In the genomic region with DNA sequence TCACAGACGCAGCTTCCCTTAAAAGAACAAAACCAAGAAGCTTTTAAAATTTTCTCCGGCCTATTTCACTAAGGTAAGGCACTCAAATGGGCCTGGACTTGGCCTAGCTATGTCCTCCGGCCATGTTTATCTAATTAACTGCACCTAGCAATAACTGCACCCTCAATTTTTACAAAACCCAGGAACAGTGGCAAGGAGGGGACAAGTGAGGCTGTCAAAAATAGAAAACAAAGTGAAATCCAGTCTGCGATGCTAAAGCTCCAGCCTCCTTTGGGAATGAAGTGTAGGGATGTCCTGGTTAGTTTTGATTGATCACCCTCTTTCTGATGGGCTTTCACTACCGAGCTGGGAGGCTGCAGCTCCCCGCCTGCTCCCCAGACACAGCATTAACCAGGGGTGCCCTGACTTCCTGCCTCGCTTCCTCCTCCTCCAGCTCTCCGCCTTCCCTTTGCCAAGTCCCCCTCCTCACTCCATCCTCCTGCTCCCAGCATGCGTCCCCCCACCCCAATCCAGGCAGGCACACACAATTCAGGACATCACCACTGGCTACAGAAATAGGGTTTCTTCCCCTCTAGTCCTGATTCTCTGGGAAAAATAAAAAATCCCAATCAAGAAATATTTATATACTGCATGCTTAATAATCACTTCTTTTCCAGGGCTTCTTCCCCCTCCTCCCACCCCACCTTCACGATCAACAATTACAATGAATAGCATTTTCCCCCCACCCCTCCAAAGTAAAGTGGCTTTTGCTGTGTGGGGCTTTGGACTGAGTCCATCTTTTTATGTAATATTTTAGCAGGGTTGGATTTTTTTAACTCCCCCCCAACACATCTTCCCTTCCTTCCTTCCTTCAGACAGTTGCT, we compare ENCODE assay signal across 1 cellular context.
TF ChIP-seq lines count a peak whose summit lies in the region.

No MANE protein-coding gene starts in this region.

TF ChIP-seq in H1, 55 proteins besides CTCF, POLR2A, EP300 and RAD21:
- TF ChIP-seq RNF2 (IDR thresholded peaks at IDR 0.05; ENCODE audit: borderline replicate concordance, low read depth, low read length, missing control alignments, poor library complexity, severe bottlenecking), result peak; percentile 74
- TF ChIP-seq, protein P1, sequence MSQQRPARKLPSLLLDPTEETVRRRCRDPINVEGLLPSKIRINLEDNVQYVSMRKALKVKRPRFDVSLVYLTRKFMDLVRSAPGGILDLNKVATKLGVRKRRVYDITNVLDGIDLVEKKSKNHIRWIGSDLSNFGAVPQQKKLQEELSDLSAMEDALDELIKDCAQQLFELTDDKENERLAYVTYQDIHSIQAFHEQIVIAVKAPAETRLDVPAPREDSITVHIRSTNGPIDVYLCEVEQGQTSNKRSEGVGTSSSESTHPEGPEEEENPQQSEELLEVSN (IDR thresholded peaks at IDR 0.05), result no peak
- no peak for TF ChIP-seq KDM1A (IDR thresholded peaks at IDR 0.05; ENCODE audit: borderline replicate concordance, low read length)
- no peak for TF ChIP-seq POU5F1 (IDR thresholded peaks at IDR 0.05; ENCODE audit: low read depth, low read length)
- TF ChIP-seq SUZ12 (IDR thresholded peaks at IDR 0.05; ENCODE audit: low read length), result peak; percentile 28; the same call in 1 of the 2 replicates
- TF ChIP-seq, protein P2, sequence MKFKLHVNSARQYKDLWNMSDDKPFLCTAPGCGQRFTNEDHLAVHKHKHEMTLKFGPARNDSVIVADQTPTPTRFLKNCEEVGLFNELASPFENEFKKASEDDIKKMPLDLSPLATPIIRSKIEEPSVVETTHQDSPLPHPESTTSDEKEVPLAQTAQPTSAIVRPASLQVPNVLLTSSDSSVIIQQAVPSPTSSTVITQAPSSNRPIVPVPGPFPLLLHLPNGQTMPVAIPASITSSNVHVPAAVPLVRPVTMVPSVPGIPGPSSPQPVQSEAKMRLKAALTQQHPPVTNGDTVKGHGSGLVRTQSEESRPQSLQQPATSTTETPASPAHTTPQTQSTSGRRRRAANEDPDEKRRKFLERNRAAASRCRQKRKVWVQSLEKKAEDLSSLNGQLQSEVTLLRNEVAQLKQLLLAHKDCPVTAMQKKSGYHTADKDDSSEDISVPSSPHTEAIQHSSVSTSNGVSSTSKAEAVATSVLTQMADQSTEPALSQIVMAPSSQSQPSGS (IDR thresholded peaks at IDR 0.05; ENCODE audit: low read length), result no peak
- TF ChIP-seq RBBP5 (IDR thresholded peaks at IDR 0.05; ENCODE audit: borderline replicate concordance, low read depth, low read length), result no peak
- peak; percentile 44; the same call in 1 of the 2 replicates for TF ChIP-seq TCF12 (IDR thresholded peaks at IDR 0.05; ENCODE audit: low read depth, low read length)
- no peak for TF ChIP-seq NRF1 (IDR thresholded peaks at IDR 0.05; ENCODE audit: low read depth, low read length)
- TF ChIP-seq, protein P3, sequence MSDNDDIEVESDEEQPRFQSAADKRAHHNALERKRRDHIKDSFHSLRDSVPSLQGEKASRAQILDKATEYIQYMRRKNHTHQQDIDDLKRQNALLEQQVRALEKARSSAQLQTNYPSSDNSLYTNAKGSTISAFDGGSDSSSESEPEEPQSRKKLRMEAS (IDR thresholded peaks at IDR 0.05), result peak; percentile 64; the same call in 1 of the 2 replicates
- no peak for TF ChIP-seq FOSL1 (IDR thresholded peaks at IDR 0.05; ENCODE audit: insufficient read depth, low read depth, low read length)
- no peak for TF ChIP-seq BACH1 (IDR thresholded peaks at IDR 0.05; ENCODE audit: low read length)
- TF ChIP-seq, protein P4, sequence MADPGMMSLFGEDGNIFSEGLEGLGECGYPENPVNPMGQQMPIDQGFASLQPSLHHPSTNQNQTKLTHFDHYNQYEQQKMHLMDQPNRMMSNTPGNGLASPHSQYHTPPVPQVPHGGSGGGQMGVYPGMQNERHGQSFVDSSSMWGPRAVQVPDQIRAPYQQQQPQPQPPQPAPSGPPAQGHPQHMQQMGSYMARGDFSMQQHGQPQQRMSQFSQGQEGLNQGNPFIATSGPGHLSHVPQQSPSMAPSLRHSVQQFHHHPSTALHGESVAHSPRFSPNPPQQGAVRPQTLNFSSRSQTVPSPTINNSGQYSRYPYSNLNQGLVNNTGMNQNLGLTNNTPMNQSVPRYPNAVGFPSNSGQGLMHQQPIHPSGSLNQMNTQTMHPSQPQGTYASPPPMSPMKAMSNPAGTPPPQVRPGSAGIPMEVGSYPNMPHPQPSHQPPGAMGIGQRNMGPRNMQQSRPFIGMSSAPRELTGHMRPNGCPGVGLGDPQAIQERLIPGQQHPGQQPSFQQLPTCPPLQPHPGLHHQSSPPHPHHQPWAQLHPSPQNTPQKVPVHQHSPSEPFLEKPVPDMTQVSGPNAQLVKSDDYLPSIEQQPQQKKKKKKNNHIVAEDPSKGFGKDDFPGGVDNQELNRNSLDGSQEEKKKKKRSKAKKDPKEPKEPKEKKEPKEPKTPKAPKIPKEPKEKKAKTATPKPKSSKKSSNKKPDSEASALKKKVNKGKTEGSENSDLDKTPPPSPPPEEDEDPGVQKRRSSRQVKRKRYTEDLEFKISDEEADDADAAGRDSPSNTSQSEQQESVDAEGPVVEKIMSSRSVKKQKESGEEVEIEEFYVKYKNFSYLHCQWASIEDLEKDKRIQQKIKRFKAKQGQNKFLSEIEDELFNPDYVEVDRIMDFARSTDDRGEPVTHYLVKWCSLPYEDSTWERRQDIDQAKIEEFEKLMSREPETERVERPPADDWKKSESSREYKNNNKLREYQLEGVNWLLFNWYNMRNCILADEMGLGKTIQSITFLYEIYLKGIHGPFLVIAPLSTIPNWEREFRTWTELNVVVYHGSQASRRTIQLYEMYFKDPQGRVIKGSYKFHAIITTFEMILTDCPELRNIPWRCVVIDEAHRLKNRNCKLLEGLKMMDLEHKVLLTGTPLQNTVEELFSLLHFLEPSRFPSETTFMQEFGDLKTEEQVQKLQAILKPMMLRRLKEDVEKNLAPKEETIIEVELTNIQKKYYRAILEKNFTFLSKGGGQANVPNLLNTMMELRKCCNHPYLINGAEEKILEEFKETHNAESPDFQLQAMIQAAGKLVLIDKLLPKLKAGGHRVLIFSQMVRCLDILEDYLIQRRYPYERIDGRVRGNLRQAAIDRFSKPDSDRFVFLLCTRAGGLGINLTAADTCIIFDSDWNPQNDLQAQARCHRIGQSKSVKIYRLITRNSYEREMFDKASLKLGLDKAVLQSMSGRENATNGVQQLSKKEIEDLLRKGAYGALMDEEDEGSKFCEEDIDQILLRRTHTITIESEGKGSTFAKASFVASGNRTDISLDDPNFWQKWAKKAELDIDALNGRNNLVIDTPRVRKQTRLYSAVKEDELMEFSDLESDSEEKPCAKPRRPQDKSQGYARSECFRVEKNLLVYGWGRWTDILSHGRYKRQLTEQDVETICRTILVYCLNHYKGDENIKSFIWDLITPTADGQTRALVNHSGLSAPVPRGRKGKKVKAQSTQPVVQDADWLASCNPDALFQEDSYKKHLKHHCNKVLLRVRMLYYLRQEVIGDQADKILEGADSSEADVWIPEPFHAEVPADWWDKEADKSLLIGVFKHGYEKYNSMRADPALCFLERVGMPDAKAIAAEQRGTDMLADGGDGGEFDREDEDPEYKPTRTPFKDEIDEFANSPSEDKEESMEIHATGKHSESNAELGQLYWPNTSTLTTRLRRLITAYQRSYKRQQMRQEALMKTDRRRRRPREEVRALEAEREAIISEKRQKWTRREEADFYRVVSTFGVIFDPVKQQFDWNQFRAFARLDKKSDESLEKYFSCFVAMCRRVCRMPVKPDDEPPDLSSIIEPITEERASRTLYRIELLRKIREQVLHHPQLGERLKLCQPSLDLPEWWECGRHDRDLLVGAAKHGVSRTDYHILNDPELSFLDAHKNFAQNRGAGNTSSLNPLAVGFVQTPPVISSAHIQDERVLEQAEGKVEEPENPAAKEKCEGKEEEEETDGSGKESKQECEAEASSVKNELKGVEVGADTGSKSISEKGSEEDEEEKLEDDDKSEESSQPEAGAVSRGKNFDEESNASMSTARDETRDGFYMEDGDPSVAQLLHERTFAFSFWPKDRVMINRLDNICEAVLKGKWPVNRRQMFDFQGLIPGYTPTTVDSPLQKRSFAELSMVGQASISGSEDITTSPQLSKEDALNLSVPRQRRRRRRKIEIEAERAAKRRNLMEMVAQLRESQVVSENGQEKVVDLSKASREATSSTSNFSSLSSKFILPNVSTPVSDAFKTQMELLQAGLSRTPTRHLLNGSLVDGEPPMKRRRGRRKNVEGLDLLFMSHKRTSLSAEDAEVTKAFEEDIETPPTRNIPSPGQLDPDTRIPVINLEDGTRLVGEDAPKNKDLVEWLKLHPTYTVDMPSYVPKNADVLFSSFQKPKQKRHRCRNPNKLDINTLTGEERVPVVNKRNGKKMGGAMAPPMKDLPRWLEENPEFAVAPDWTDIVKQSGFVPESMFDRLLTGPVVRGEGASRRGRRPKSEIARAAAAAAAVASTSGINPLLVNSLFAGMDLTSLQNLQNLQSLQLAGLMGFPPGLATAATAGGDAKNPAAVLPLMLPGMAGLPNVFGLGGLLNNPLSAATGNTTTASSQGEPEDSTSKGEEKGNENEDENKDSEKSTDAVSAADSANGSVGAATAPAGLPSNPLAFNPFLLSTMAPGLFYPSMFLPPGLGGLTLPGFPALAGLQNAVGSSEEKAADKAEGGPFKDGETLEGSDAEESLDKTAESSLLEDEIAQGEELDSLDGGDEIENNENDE (IDR thresholded peaks at IDR 0.05; ENCODE audit: insufficient replicate concordance, low read length), result no peak
- peak; percentile 99 for TF ChIP-seq CTBP2 (IDR thresholded peaks at IDR 0.05; ENCODE audit: borderline replicate concordance, insufficient read depth, insufficient read length, low read length)
- no peak for TF ChIP-seq PHF8 (conservative IDR thresholded peaks at IDR 0.05; ENCODE audit: low read depth, low read length)
- TF ChIP-seq SIN3A (conservative IDR thresholded peaks at IDR 0.05 in 1 of 2, IDR thresholded peaks at IDR 0.05 in 1 of 2; ENCODE audit: low read depth in 1 of 2, low read length in 2 of 2), result no peak
- TF ChIP-seq SP4 (IDR thresholded peaks at IDR 0.05; ENCODE audit: low read length), result no peak
- TF ChIP-seq YY1 (IDR thresholded peaks at IDR 0.05; ENCODE audit: low read depth, low read length), result peak; percentile 52; the same call in 1 of the 2 replicates
- no peak for TF ChIP-seq TBP (IDR thresholded peaks at IDR 0.05; ENCODE audit: low read depth, low read length)
- TF ChIP-seq SP2 (IDR thresholded peaks at IDR 0.05; ENCODE audit: low read length), result no peak
- no peak for TF ChIP-seq SIX5 (IDR thresholded peaks at IDR 0.05; ENCODE audit: low read depth, low read length)
- no peak for TF ChIP-seq GABPA (IDR thresholded peaks at IDR 0.05; ENCODE audit: borderline replicate concordance, insufficient read depth, low read length)
- TF ChIP-seq EGR1 (IDR thresholded peaks at IDR 0.05; ENCODE audit: borderline replicate concordance, low read depth, low read length), result peak; percentile 83
- no peak for TF ChIP-seq MAFK (IDR thresholded peaks at IDR 0.05; ENCODE audit: low read depth, low read length)
- TF ChIP-seq HDAC2 (IDR thresholded peaks at IDR 0.05; ENCODE audit: borderline replicate concordance in 1 of 2, low read depth in 2 of 2, low read length in 2 of 2), result no peak
- TF ChIP-seq CREB1 (IDR thresholded peaks at IDR 0.05), result no peak
- TF ChIP-seq HDAC6 (IDR thresholded peaks at IDR 0.05; ENCODE audit: low read depth, low read length), result no peak
- TF ChIP-seq CBX8 (IDR thresholded peaks at IDR 0.05; ENCODE audit: borderline replicate concordance, low read depth, low read length), result no peak; the same call in 1 of the 2 replicates
- TF ChIP-seq KDM4A (IDR thresholded peaks at IDR 0.05; ENCODE audit: low read depth, low read length, severe bottlenecking), result no peak
- TF ChIP-seq SRF (IDR thresholded peaks at IDR 0.05; ENCODE audit: low read depth, low read length), result no peak
- no peak for TF ChIP-seq SAP30 (IDR thresholded peaks at IDR 0.05; ENCODE audit: insufficient read depth, insufficient replicate concordance, low read length)
- TF ChIP-seq, protein P5, sequence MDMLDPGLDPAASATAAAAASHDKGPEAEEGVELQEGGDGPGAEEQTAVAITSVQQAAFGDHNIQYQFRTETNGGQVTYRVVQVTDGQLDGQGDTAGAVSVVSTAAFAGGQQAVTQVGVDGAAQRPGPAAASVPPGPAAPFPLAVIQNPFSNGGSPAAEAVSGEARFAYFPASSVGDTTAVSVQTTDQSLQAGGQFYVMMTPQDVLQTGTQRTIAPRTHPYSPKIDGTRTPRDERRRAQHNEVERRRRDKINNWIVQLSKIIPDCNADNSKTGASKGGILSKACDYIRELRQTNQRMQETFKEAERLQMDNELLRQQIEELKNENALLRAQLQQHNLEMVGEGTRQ (IDR thresholded peaks at IDR 0.05; ENCODE audit: low read length), result no peak
- TF ChIP-seq RFX5 (IDR thresholded peaks at IDR 0.05; ENCODE audit: borderline replicate concordance, low read depth, low read length), result no peak
- TF ChIP-seq CBX5 (IDR thresholded peaks at IDR 0.05; ENCODE audit: low read depth, low read length), result no peak
- TF ChIP-seq JUND (IDR thresholded peaks at IDR 0.05; ENCODE audit: low read length), result no peak
- TF ChIP-seq ASH2L (IDR thresholded peaks at IDR 0.05; ENCODE audit: low read length), result peak; percentile 25
- no peak for TF ChIP-seq SP1 (IDR thresholded peaks at IDR 0.05; ENCODE audit: low read depth, low read length)
- no peak for TF ChIP-seq BRCA1 (IDR thresholded peaks at IDR 0.05; ENCODE audit: low read depth, low read length)
